10 cellular contexts compared by ENCODE assay signal in the genomic region with DNA sequence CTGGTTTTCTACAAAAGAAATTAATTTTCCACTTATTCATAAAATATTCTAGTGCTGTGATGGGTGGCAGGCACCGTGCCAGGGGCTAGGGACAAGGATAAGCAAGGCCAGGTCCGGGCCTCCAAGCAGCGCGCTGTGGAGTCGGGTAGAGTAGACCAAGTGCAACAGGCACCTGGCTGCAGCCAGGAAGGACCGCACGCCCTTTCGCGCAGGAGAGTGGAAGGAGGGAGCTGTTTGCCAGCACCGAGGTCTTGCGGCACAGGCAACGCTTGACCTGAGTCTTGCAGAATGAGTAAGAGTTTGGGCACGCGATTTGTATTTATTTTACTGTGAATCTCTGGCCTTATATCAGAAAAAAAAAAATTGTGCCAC. TPM values are rescaled to one million over a fixed set of nuclear protein-coding genes. Genes with fewer than 3 reads are reported as not detected.
DNase-seq lines count a peak whose midpoint lies in the region; ATAC-seq, FAIRE-seq and TF ChIP-seq lines count a peak whose summit lies in the region.
"Had no signal": no experiment of that assay in that cellular context is flagged by ENCODE, and none has a peak within 500 bp of the region (broad histone marks: within the 10 kb centered on the region; RNA-seq: fewer than 3 reads in every experiment).

A gene with protein sequence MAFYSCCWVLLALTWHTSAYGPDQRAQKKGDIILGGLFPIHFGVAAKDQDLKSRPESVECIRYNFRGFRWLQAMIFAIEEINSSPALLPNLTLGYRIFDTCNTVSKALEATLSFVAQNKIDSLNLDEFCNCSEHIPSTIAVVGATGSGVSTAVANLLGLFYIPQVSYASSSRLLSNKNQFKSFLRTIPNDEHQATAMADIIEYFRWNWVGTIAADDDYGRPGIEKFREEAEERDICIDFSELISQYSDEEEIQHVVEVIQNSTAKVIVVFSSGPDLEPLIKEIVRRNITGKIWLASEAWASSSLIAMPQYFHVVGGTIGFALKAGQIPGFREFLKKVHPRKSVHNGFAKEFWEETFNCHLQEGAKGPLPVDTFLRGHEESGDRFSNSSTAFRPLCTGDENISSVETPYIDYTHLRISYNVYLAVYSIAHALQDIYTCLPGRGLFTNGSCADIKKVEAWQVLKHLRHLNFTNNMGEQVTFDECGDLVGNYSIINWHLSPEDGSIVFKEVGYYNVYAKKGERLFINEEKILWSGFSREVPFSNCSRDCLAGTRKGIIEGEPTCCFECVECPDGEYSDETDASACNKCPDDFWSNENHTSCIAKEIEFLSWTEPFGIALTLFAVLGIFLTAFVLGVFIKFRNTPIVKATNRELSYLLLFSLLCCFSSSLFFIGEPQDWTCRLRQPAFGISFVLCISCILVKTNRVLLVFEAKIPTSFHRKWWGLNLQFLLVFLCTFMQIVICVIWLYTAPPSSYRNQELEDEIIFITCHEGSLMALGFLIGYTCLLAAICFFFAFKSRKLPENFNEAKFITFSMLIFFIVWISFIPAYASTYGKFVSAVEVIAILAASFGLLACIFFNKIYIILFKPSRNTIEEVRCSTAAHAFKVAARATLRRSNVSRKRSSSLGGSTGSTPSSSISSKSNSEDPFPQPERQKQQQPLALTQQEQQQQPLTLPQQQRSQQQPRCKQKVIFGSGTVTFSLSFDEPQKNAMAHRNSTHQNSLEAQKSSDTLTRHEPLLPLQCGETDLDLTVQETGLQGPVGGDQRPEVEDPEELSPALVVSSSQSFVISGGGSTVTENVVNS (plus strand): TSS at position 148 of the 372 bp plus-strand sequence. CDS start 70,522 bp downstream, outside the sequence.

- intact Hi-C loops in right lobe of liver (cut with DNase I), result no loop called here
- intact Hi-C loops in CD4-positive, alpha-beta T cell (cut with DNase I, micrococcal nuclease), result no loop called here

- H3K9me3 Mint-ChIP-seq in brain, result peaks cover 0 to 5% (median 0%) of the 10 kb centered on the region in 5 experiments
- H3K9me3 Mint-ChIP-seq in CD4-positive, alpha-beta T cell, result no peaks in the 10 kb centered on the region

- H3K4me1 Mint-ChIP-seq in brain, result peaks cover 7% of the 10 kb centered on the region
- no peaks in the 10 kb centered on the region for H3K4me1 Mint-ChIP-seq in CD4-positive, alpha-beta T cell (ENCODE audit: low read depth)

- no peak within 1 kb of the TSS for H3K27ac Mint-ChIP-seq in brain
- no peak within 1 kb of the TSS for H3K27ac Mint-ChIP-seq in CD4-positive, alpha-beta T cell

- POLR2A ChIA-PET in A549 (lab: Yijun Ruan, JAX), result no interaction called here
- POLR2A ChIA-PET in CD4-positive, alpha-beta T cell (lab: Charles Lee), result no interaction called here

- TF ChIP-seq POLR2A in A549 (IDR thresholded peaks at IDR 0.05; ENCODE audit: low read length), result no peak
- no peak for TF ChIP-seq POLR2A in GM12892 (IDR thresholded peaks at IDR 0.05; ENCODE audit: low read depth, low read length)
- TF ChIP-seq POLR2A in right lobe of liver (IDR thresholded peaks at IDR 0.05), result no peak

- no peaks in the 10 kb centered on the region for H3K9me3 ChIP-seq in A549
- no peaks in the 10 kb centered on the region for H3K9me3 ChIP-seq in right lobe of liver
- H3K9me3 ChIP-seq in CD4-positive, alpha-beta T cell (ENCODE audit: control insufficient read depth, low read length), result no peaks in the 10 kb centered on the region

- H3K36me3 Mint-ChIP-seq in brain, result no peaks in the 10 kb centered on the region
- no peaks in the 10 kb centered on the region for H3K36me3 Mint-ChIP-seq in CD4-positive, alpha-beta T cell (ENCODE audit: low read depth)

- CTCF ChIA-PET in A549 (lab: Yijun Ruan, JAX), result interaction anchor here (1.1 kb wide), 1 partner anchor 28 kb away, joined by 3 read pairs; no protein-coding TSS in a partner anchor
- CTCF ChIA-PET in CD4-positive, alpha-beta T cell (lab: Charles Lee), result no interaction called here

- FAIRE-seq in A549 (lab: Jason Lieb, UNC) (no peak), GM12892 (lab: Jason Lieb, UNC) (no peak)

- H3K27me3 Mint-ChIP-seq in brain, result peaks cover 87% of the 10 kb centered on the region
- peaks cover 74% of the 10 kb centered on the region for H3K27me3 Mint-ChIP-seq in CD4-positive, alpha-beta T cell

- H3K4me1 ChIP-seq in A549 (0 out of 3 replicates have a peak, but pooled peaks cover 9% of the 10 kb centered on the region), right lobe of liver (peaks cover 0 to 12% (median 0%) of the 10 kb centered on the region in 4 donors)

- DNase-seq in A549 (ENCODE audit: low read depth in 1 of 2, low spot score in 1 of 2), result peak in 1 of 2 experiments; percentile 5
- DNase-seq in GM12892 (ENCODE audit: insufficient read length), result peak; percentile 6
- peak in 2 of 3 donors; percentile 23 to 57 for DNase-seq in right lobe of liver
- no peak for DNase-seq in NCI-H2081 (lab: John Stamatoyannopoulos, UW)
- DNase-seq in CD4-positive, alpha-beta T cell, result no peak
- DNase-seq: DND-41 had no signal

- peak; percentile 36 to 54; a peak in 3 of 6 replicates for ATAC-seq in A549
- ATAC-seq in right lobe of liver, result peak in 3 of 4 donors; percentile 17 to 34 (median 24)
- ATAC-seq in GM18519 (IDR thresholded peaks at IDR 0.05; ENCODE audit: low FRiP score, unreplicated experiment), result no peak
- no peak for ATAC-seq in HG03571 (IDR thresholded peaks at IDR 0.05; ENCODE audit: unreplicated experiment)
- ATAC-seq in CD4-positive, alpha-beta T cell (ENCODE audit: poor library complexity), result no peak

- peak within 1 kb of the TSS; percentile 74 to 83 (median 82) for H3K4me3 Mint-ChIP-seq in brain
- no peak within 1 kb of the TSS for H3K4me3 Mint-ChIP-seq in CD4-positive, alpha-beta T cell

- peaks cover 0 to 13% of the 10 kb centered on the region in 2 donors for H3K27me3 ChIP-seq in right lobe of liver
- peaks cover 29% of the 10 kb centered on the region for H3K27me3 ChIP-seq in CD4-positive, alpha-beta T cell (ENCODE audit: control insufficient read depth, insufficient read depth, low read length)

- H3K36me3 ChIP-seq in right lobe of liver, result no peaks in the 10 kb centered on the region

- TF ChIP-seq CTCF in A549 (IDR thresholded peaks at IDR 0.05) (no peak), brain (conservative IDR thresholded peaks at IDR 0.05) (no peak), right lobe of liver (IDR thresholded peaks at IDR 0.05) (no peak)
- no peak for TF ChIP-seq CTCF in CD4-positive, alpha-beta T cell (IDR thresholded peaks at IDR 0.05)

- TF ChIP-seq EP300 in A549 (IDR thresholded peaks at IDR 0.05), result no peak

- H3K4me3 ChIP-seq in A549 (peak within 1 kb of the TSS; percentile 29), right lobe of liver (peak within 1 kb of the TSS in 2 of 3 donors; percentile 6 to 26)

- no peak for TF ChIP-seq RAD21 in A549 (conservative IDR thresholded peaks at IDR 0.05 in 1 of 2, IDR thresholded peaks at IDR 0.05 in 1 of 2)

- H3K4me2 ChIP-seq in A549, result peak within 1 kb of the TSS; percentile 57

- 12% methylated on average over 14 of the region's 14 CpGs for WGBS in A549 (ENCODE audit: missing lambda C conversion rate)
- 3% methylated on average over 14 of the region's 14 CpGs for WGBS in right lobe of liver (ENCODE audit: insufficient coverage, low coverage, low lambda C conversion rate, missing lambda C conversion rate)

- H3K27ac ChIP-seq in A549, result no peak within 1 kb of the TSS
- no peak within 1 kb of the TSS for H3K27ac ChIP-seq in right lobe of liver
- H3K27ac ChIP-seq in CD4-positive, alpha-beta T cell (ENCODE audit: low read depth, low read length), result no peak within 1 kb of the TSS

TF ChIP-seq in A549, 52 proteins besides CTCF, POLR2A, EP300 and RAD21 (continues in another document):
- TF ChIP-seq JUNB (IDR thresholded peaks at IDR 0.05) (no peak), BHLHE40 (IDR thresholded peaks at IDR 0.05; ENCODE audit: low read depth, low read length) (no peak), SMC3 (IDR thresholded peaks at IDR 0.05) (no peak), E2F6 (IDR thresholded peaks at IDR 0.05; ENCODE audit: borderline replicate concordance, low read depth) (no peak), ESRRA (IDR thresholded peaks at IDR 0.05; ENCODE audit: borderline replicate concordance, low read length) (no peak), USF2 (IDR thresholded peaks at IDR 0.05) (no peak), KDM1A (IDR thresholded peaks at IDR 0.05; ENCODE audit: low read depth) (no peak), ZFP36 (IDR thresholded peaks at IDR 0.05; ENCODE audit: borderline replicate concordance, partially characterized antibody) (no peak)
- TF ChIP-seq, protein P1, sequence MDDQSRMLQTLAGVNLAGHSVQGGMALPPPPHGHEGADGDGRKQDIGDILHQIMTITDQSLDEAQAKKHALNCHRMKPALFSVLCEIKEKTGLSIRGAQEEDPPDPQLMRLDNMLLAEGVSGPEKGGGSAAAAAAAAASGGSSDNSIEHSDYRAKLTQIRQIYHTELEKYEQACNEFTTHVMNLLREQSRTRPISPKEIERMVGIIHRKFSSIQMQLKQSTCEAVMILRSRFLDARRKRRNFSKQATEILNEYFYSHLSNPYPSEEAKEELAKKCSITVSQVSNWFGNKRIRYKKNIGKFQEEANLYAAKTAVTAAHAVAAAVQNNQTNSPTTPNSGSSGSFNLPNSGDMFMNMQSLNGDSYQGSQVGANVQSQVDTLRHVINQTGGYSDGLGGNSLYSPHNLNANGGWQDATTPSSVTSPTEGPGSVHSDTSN (IDR thresholded peaks at IDR 0.05), result no peak

RNA-seq across cellular contexts. Expression of the gene that starts here (rescaled TPM):
- polyA plus RNA-seq in A549 (2011; rRNA removed), result not detected in 2 replicates
- not detected in 2 replicates for polyA plus RNA-seq in A549 (2012; cell fraction: cytosol; rRNA removed)
- polyA plus RNA-seq in A549 (2012; cell fraction: nucleus; rRNA removed), result not detected in 2 replicates
- not detected in 3 replicates for polyA plus RNA-seq in A549 (2017; fragmentation: RNase III; extraction: RNeasy Plus Mini Kit Qiagen cat#74134 plus additional on column Dnase treatment)
- not detected in 2 replicates for polyA minus RNA-seq in A549 (2011; rRNA and poly(A)+ RNA removed)
- polyA plus RNA-seq in GM12892 (2012; ENCODE audit: missing spikeins), result 0.08 TPM
- polyA plus RNA-seq in brain (ENCODE audit: insufficient read depth, low read depth, low replicate concordance), result not detected
- total RNA-seq in right lobe of liver, result under 1 TPM in 5 of 6 experiments, not detected in 1; 0.06 to 0.16 (median 0.13) TPM
- under 1 TPM; 0.03 TPM for total RNA-seq in CD4-positive, alpha-beta T cell
- total RNA-seq: dermis microvascular lymphatic vessel endothelial cell had no signal

Comparison
In these comparisons a context has a peak if more than half of its experiments do, and no peak if none do; other contexts are left out.
1. Peak in ATAC-seq, H3K4me3 ChIP-seq and H3K4me2 ChIP-seq in A549; RNA of the gene not detected or under 1 TPM.
2. Peak in DNase-seq, ATAC-seq and H3K4me3 ChIP-seq in right lobe of liver; RNA of the gene not detected or under 1 TPM.